In the genomic region with DNA sequence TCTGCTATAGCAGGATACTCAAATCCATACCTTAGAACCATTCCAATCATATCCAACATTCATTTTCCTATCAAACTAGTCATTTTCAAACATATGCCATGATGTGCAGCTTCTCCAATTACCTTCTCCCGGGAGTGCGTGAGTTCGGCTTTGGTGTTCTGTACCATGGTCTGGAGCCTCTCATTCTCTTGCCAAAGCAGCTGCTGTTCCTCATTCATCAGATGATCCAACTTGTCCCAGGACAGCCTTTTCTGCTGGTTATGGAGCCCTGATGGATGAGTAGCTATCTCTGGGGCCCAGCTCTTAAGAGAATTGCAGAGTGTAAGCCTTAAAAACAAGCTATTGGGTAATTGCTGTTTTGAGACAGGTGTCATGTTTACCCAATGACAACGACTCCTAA, we compare ENCODE assay signal across 16 cellular contexts.
DNase-seq lines count a peak whose midpoint lies in the region; ATAC-seq lines count a peak whose summit lies in the region.
"Had no signal": no experiment of that assay in that cellular context is flagged by ENCODE, and none has a peak within 500 bp of the region (broad histone marks: within the 10 kb centered on the region; RNA-seq: fewer than 3 reads in every experiment).

No MANE protein-coding gene starts in this region.

- H3K36me3 Mint-ChIP-seq in central memory CD8-positive, alpha-beta T cell (ENCODE audit: insufficient read depth) = peaks cover 76% of the 10 kb centered on the region
- H3K36me3 Mint-ChIP-seq in naive thymus-derived CD8-positive, alpha-beta T cell = peaks cover 0 to 93% (median 33%) of the 10 kb centered on the region in 3 donors

- peak overlapping the region; percentile 87 for H3K27ac Mint-ChIP-seq in central memory CD8-positive, alpha-beta T cell (ENCODE audit: low read depth)
- H3K27ac Mint-ChIP-seq in naive thymus-derived CD8-positive, alpha-beta T cell = peak overlapping the region in 6 of 10 donors; percentile 5 to 80 (median 62)
- H3K27ac Mint-ChIP-seq: HFFc6 had no signal

- peak; percentile 29 for ATAC-seq in Right ventricle myocardium superior (ENCODE audit: poor library complexity)
- no peak for ATAC-seq in left cardiac atrium
- ATAC-seq in central memory CD8-positive, alpha-beta T cell (replicated peaks; ENCODE audit: extremely low read depth, poor library complexity, severe bottlenecking) = no peak
- no peak for ATAC-seq in naive thymus-derived CD8-positive, alpha-beta T cell
- no peak for ATAC-seq in HG03439 (IDR thresholded peaks at IDR 0.05; ENCODE audit: unreplicated experiment)
- ATAC-seq in GM21825 (IDR thresholded peaks at IDR 0.05; ENCODE audit: unreplicated experiment) = no peak

- no peak overlapping the region for H3K4me3 Mint-ChIP-seq in central memory CD8-positive, alpha-beta T cell
- H3K4me3 Mint-ChIP-seq in naive thymus-derived CD8-positive, alpha-beta T cell = no peak overlapping the region
- H3K4me3 Mint-ChIP-seq: HFFc6 had no signal

- POLR2A ChIA-PET in naive thymus-derived CD8-positive, alpha-beta T cell (lab: Charles Lee) = no interaction called here

- intact Hi-C loops in Right ventricle myocardium superior (cut with DNase I) = no loop called here
- intact Hi-C loops in left cardiac atrium (cut with DNase I) = no loop called here

- H3K27me3 Mint-ChIP-seq in central memory CD8-positive, alpha-beta T cell = no peaks in the 10 kb centered on the region
- H3K27me3 Mint-ChIP-seq in naive thymus-derived CD8-positive, alpha-beta T cell = no peaks in the 10 kb centered on the region
- H3K27me3 Mint-ChIP-seq: stimulated activated naive CD8-positive, alpha-beta T cell treated with anti-CD3 and anti-CD28 coated beads, Interleukin-15, Interleukin-2, amounts not matched to agents 100 ng/mL and 50 ng/mL, for 24 hours had no signal

- DNase-seq in Right ventricle myocardium superior (no peak), left cardiac atrium (no peak), DMS79 (lab: John Stamatoyannopoulos, UW) (no peak), NCI-H1048 (lab: John Stamatoyannopoulos, UW) (no peak)
- no peak for DNase-seq in central memory CD8-positive, alpha-beta T cell (ENCODE audit: low spot score in 2 of 2)
- no peak for DNase-seq in naive thymus-derived CD8-positive, alpha-beta T cell
- DNase-seq: amygdala, HFFc6, mesendoderm, NCI-H345, pancreas, SHP77 treated with DMSO at 0.1 percent for 48 hours, T1000 had no signal

- no peaks in the 10 kb centered on the region for H3K9me3 Mint-ChIP-seq in central memory CD8-positive, alpha-beta T cell
- H3K9me3 Mint-ChIP-seq in naive thymus-derived CD8-positive, alpha-beta T cell = no peaks in the 10 kb centered on the region
- H3K9me3 Mint-ChIP-seq: HFFc6; stimulated activated naive CD8-positive, alpha-beta T cell treated with anti-CD3 and anti-CD28 coated beads, Interleukin-15, Interleukin-2, amounts not matched to agents 100 ng/mL and 50 ng/mL, for 24 hours had no signal

- H3K4me1 Mint-ChIP-seq in central memory CD8-positive, alpha-beta T cell = peaks cover 17% of the 10 kb centered on the region
- peaks cover 0 to 14% (median 3%) of the 10 kb centered on the region in 4 donors for H3K4me1 Mint-ChIP-seq in naive thymus-derived CD8-positive, alpha-beta T cell
